29 cellular contexts compared by ENCODE assay signal in the genomic region with DNA sequence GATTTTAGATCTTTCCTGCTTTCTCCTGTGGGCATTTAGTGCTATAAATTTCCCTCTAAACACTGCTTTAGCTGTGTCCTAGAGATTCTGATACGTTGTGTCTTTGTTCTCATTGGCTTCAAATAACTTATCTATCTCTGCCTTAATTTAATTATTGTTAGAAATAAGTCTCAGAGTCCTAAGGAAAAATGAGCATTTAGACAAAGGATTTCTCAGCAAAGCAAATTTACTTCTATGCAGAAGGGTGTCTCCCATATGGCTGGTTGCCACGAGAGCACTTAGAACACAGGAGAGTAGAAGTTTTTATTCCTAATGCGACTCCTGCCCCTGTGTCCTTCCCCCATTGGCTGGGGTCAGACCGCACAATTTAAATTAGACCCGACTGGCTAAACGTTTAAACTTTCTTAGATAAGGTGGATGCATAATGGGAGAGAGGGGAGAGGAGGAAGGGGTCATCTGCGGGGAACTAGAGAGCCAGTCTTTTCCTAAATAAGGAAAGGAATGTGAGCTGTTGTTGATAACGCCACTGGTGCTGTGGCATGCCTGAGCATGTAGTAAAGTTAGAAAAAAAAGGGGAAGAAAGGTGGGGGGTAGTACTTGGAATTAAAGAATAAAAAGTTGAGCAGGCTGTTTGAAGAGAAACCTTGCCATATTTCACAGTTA.
DNase-seq lines count a peak whose midpoint lies in the region; ATAC-seq, FAIRE-seq and TF ChIP-seq lines count a peak whose summit lies in the region.
"Had no signal": no experiment of that assay in that cellular context is flagged by ENCODE, and none has a peak within 500 bp of the region (broad histone marks: within the 10 kb centered on the region; RNA-seq: fewer than 3 reads in every experiment).

No MANE protein-coding gene starts in this region.

- no peak overlapping the region for H3K4me3 Mint-ChIP-seq in activated CD8-positive, alpha-beta memory T cell treated with anti-CD3 and anti-CD28 coated beads, Interleukin-2, amount 10 ng/mL, durations not matched to agents 7 days and 5 days
- H3K4me3 Mint-ChIP-seq in activated CD4-positive, alpha-beta memory T cell treated with anti-CD3 and anti-CD28 coated beads, Interleukin-2, amount 10 ng/mL, durations not matched to agents 7 days and 5 days = no peak overlapping the region
- H3K4me3 Mint-ChIP-seq: activated naive CD4-positive, alpha-beta T cell treated with anti-CD3 and anti-CD28 coated beads for 36 hours; nephron progenitor cell had no signal

- no peaks in the 10 kb centered on the region for H4K20me1 ChIP-seq in H1 (replicated peaks in 1 of 2; ENCODE audit: control insufficient read depth in 1 of 2, insufficient read depth in 2 of 2, low read length in 2 of 2)
- H4K20me1 ChIP-seq: BLaER1 had no signal

- CTCF ChIA-PET in activated CD8-positive, alpha-beta memory T cell treated with anti-CD3 and anti-CD28 coated beads, Interleukin-2, amount 10 ng/mL, durations not matched to agents 7 days and 5 days (lab: Charles Lee) = no interaction called here
- CTCF ChIA-PET in H1 (lab: Charles Lee; ENCODE audit: partially characterized antibody) = interaction anchor here (0.8 to 1.3 kb wide), 3 partner anchors 74 to 668 kb away, joined by 3 to 4 read pairs (median 4); no protein-coding TSS in a partner anchor
- CTCF ChIA-PET in activated CD4-positive, alpha-beta memory T cell treated with anti-CD3 and anti-CD28 coated beads, Interleukin-2, amount 10 ng/mL, durations not matched to agents 7 days and 5 days (lab: Charles Lee) = no interaction called here

- no peak overlapping the region for H2BK15ac ChIP-seq in H1 (ENCODE audit: low read length)

- intact Hi-C loops in sigmoid colon (cut with DNase I) = no loop called here

- H3K4me2 ChIP-seq in H1 (ENCODE audit: insufficient read depth in 1 of 2, low read depth in 2 of 2, low read length in 2 of 2) = no peak overlapping the region
- H3K4me2 ChIP-seq: BLaER1 had no signal

- WGBS in H1 (ENCODE audit: extremely low coverage in 1 of 2, insufficient coverage in 1 of 2, insufficient read length in 1 of 2, insufficient replicate concordance in 2 of 2, low coverage in 1 of 2, low lambda C conversion rate in 2 of 2, missing lambda C conversion rate in 1 of 2), 2 experiments = 62% methylated on average over 8 of the region's 8 CpGs; no CpG with 5 or more reads in 1 of the 2 experiments
- WGBS in sigmoid colon, 2 donors = 67% methylated on average over 8 of the region's 8 CpGs

- H3K27ac Mint-ChIP-seq in activated CD8-positive, alpha-beta memory T cell treated with anti-CD3 and anti-CD28 coated beads, Interleukin-2, amount 10 ng/mL, durations not matched to agents 7 days and 5 days = no peak overlapping the region
- no peak overlapping the region for H3K27ac Mint-ChIP-seq in activated CD4-positive, alpha-beta memory T cell treated with anti-CD3 and anti-CD28 coated beads, Interleukin-2, amount 10 ng/mL, durations not matched to agents 7 days and 5 days
- H3K27ac Mint-ChIP-seq: activated naive CD4-positive, alpha-beta T cell treated with anti-CD3 and anti-CD28 coated beads for 36 hours; nephron progenitor cell had no signal

- 0 out of 2 replicates have a peak overlapping the region, but pooled peaks have one; percentile 6 for H2AFZ ChIP-seq in H1 (ENCODE audit: low read length)

- H2BK12ac ChIP-seq in H1 (ENCODE audit: low read depth, low read length) = no peak overlapping the region

- H3K56ac ChIP-seq in H1 (replicated peaks; ENCODE audit: insufficient read length, low read depth, low read length) = no peak overlapping the region

- peaks cover 1% of the 10 kb centered on the region; the same call in 1 of the 2 replicates for H3K23me2 ChIP-seq in H1 (ENCODE audit: low read depth, low read length)

- H3K23ac ChIP-seq in H1 (ENCODE audit: insufficient read length) = no peak overlapping the region

- H3K27me3 Mint-ChIP-seq in activated CD8-positive, alpha-beta memory T cell treated with anti-CD3 and anti-CD28 coated beads, Interleukin-2, amount 10 ng/mL, durations not matched to agents 7 days and 5 days = peaks cover 57% of the 10 kb centered on the region
- H3K27me3 Mint-ChIP-seq in activated CD4-positive, alpha-beta memory T cell treated with anti-CD3 and anti-CD28 coated beads, Interleukin-2, amount 10 ng/mL, durations not matched to agents 7 days and 5 days = peaks cover 23% of the 10 kb centered on the region

- peak; percentile 8 for DNase-seq in activated CD8-positive, alpha-beta memory T cell treated with anti-CD3 and anti-CD28 coated beads, Interleukin-2, amount 10 ng/mL, durations not matched to agents 7 days and 5 days
- no peak for DNase-seq in activated CD8-positive, alpha-beta memory T cell treated with anti-CD3 and anti-CD28 coated beads, Interleukin-2, amount 50 U/mL, for 4 hours
- peak; percentile 32 for DNase-seq in NT2/D1 (ENCODE audit: low read depth, low spot score)
- DNase-seq in H1 (ENCODE audit: low read depth in 1 of 2, low spot score in 2 of 2) = no peak
- DNase-seq in sigmoid colon = peak; percentile 8
- DNase-seq in activated CD4-positive, alpha-beta memory T cell treated with anti-CD3 and anti-CD28 coated beads, Interleukin-2, amount 10 ng/mL, durations not matched to agents 7 days and 5 days = no peak
- DNase-seq in caudate nucleus (lab: John Stamatoyannopoulos, UW) = no peak
- DNase-seq: activated CD4-positive, alpha-beta T cell treated with anti-CD3 and anti-CD28 coated beads, Interleukin-2, amount 50 U/mL, for 4 hours; activated naive CD4-positive, alpha-beta T cell treated with anti-CD3 and anti-CD28 coated beads for 36 hours; activated T-cell treated with anti-CD3 and anti-CD28 coated beads, Interleukin-2, amount 50 U/mL, for 1 hour; kidney glomerular epithelial cell; MG63; NCI-H187; NCI-H345; nephron progenitor cell; small intestine; stimulated activated CD4-positive, alpha-beta T cell treated with anti-CD3 and anti-CD28 coated beads, Interleukin-4, amount 100 ng/mL, for 24 hours; stomach; WERI-Rb-1 had no signal

- H3K18ac ChIP-seq in H1 (ENCODE audit: extremely low read depth, low read length) = peak overlapping the region; percentile 51; the same call in 1 of the 2 replicates

- H3K4me1 Mint-ChIP-seq in activated CD8-positive, alpha-beta memory T cell treated with anti-CD3 and anti-CD28 coated beads, Interleukin-2, amount 10 ng/mL, durations not matched to agents 7 days and 5 days = peaks cover 4% of the 10 kb centered on the region
- no peaks in the 10 kb centered on the region for H3K4me1 Mint-ChIP-seq in activated CD4-positive, alpha-beta memory T cell treated with anti-CD3 and anti-CD28 coated beads, Interleukin-2, amount 10 ng/mL, durations not matched to agents 7 days and 5 days

- H3K9me3 Mint-ChIP-seq in activated CD8-positive, alpha-beta memory T cell treated with anti-CD3 and anti-CD28 coated beads, Interleukin-2, amount 10 ng/mL, durations not matched to agents 7 days and 5 days (ENCODE audit: low read depth) = peaks cover 7% of the 10 kb centered on the region
- peaks cover 3% of the 10 kb centered on the region for H3K9me3 Mint-ChIP-seq in activated CD4-positive, alpha-beta memory T cell treated with anti-CD3 and anti-CD28 coated beads, Interleukin-2, amount 10 ng/mL, durations not matched to agents 7 days and 5 days

- H3K36me3 ChIP-seq in NT2/D1 (ENCODE audit: insufficient read depth, insufficient read length, low read length) (no peaks in the 10 kb centered on the region), H1 (ENCODE audit: control insufficient read depth in 2 of 4, insufficient read depth in 4 of 4, low read length in 3 of 4) (no peaks in the 10 kb centered on the region), sigmoid colon (no peaks in the 10 kb centered on the region)
- H3K36me3 ChIP-seq: ascending aorta, BLaER1, MG63, prostate gland, stomach, WERI-Rb-1 had no signal

- no peak overlapping the region for H3K4ac ChIP-seq in H1 (replicated peaks; ENCODE audit: insufficient read length, low read depth, low read length)

- no peak for TF ChIP-seq POLR2A in H1 (IDR thresholded peaks at IDR 0.05; ENCODE audit: control extremely low read depth in 1 of 2, low read depth in 2 of 2, low read length in 2 of 2)
- TF ChIP-seq POLR2A in sigmoid colon (IDR thresholded peaks at IDR 0.05) = no peak

- H3K9me3 ChIP-seq in NT2/D1 (ENCODE audit: insufficient read depth, low read length) (peaks cover 32% of the 10 kb centered on the region), H1 (ENCODE audit: insufficient read depth in 2 of 2, low read depth in 1 of 2, low read length in 1 of 2) (peaks cover 0 to 2% of the 10 kb centered on the region in 2 experiments; a peak in 2 of 4 replicates), sigmoid colon (peaks cover 0 to 8% (median 2%) of the 10 kb centered on the region in 4 donors)
- H3K9me3 ChIP-seq: MG63, prostate gland had no signal

- TF ChIP-seq RAD21 in H1 (IDR thresholded peaks at IDR 0.05 in 1 of 2, conservative IDR thresholded peaks at IDR 0.05 in 1 of 2; ENCODE audit: low read depth in 2 of 2, low read length in 2 of 2) = no peak

- POLR2A ChIA-PET in H1 (lab: Charles Lee; ENCODE audit: partially characterized antibody) = interaction anchor here (0.7 to 1.1 kb wide), 2 partner anchors 13 to 18 kb away, joined by 3 read pairs; no protein-coding TSS in a partner anchor
- POLR2A ChIA-PET in activated CD4-positive, alpha-beta memory T cell treated with anti-CD3 and anti-CD28 coated beads, Interleukin-2, amount 10 ng/mL, durations not matched to agents 7 days and 5 days (lab: Charles Lee) = no interaction called here

- no peak for FAIRE-seq in H1 (lab: Jason Lieb, UNC)
- FAIRE-seq: D721Med, endometrium, H54, small intestine, urothelium cell line had no signal

- ATAC-seq in activated CD8-positive, alpha-beta memory T cell treated with anti-CD3 and anti-CD28 coated beads, Interleukin-2, amount 10 ng/mL, durations not matched to agents 7 days and 5 days = no peak
- ATAC-seq in GM21367 (IDR thresholded peaks at IDR 0.05; ENCODE audit: unreplicated experiment) = no peak

- TF ChIP-seq CTCF in H1 (IDR thresholded peaks at IDR 0.05; ENCODE audit: control extremely low read depth in 1 of 3, insufficient read depth in 1 of 3, low read depth in 1 of 3, low read length in 3 of 3) (no peak), sigmoid colon (IDR thresholded peaks at IDR 0.05) (no peak)

- peak overlapping the region; percentile 7 for H4K5ac ChIP-seq in H1 (ENCODE audit: insufficient read length, low read depth, low read length)

- H3K4me3 ChIP-seq in NT2/D1 (ENCODE audit: insufficient read length, low read depth) (no peak overlapping the region), H1 (ENCODE audit: extremely low read depth in 1 of 4, insufficient read depth in 2 of 4, low read depth in 3 of 4, low read length in 4 of 4) (no peak overlapping the region), sigmoid colon (no peak overlapping the region)
- H3K4me3 ChIP-seq: ascending aorta, BLaER1, coronary artery, MG63, prostate gland, stomach had no signal

- peak overlapping the region; percentile 79 for H2BK120ac ChIP-seq in H1 (replicated peaks; ENCODE audit: low read depth, low read length)

- peaks cover 7% of the 10 kb centered on the region for H3K4me1 ChIP-seq in NT2/D1 (ENCODE audit: insufficient read depth, insufficient read length)
- no peaks in the 10 kb centered on the region; a peak in 1 of 7 replicates for H3K4me1 ChIP-seq in H1 (replicated peaks in 1 of 4; ENCODE audit: control insufficient read depth in 3 of 4, insufficient read depth in 4 of 4, low read length in 3 of 4)
- peaks cover 0 to 2% (median 2%) of the 10 kb centered on the region in 4 donors for H3K4me1 ChIP-seq in sigmoid colon
- H3K4me1 ChIP-seq: prostate gland had no signal

- H2BK5ac ChIP-seq in H1 (ENCODE audit: low read depth, low read length) = peak overlapping the region; percentile 98

- TF ChIP-seq EP300 in H1 (IDR thresholded peaks at IDR 0.05; ENCODE audit: borderline replicate concordance in 1 of 2, low read depth in 2 of 2, low read length in 2 of 2) (peak in 1 of 2 experiments; percentile 63; a peak in 1 of 3 replicates), sigmoid colon (IDR thresholded peaks at IDR 0.05) (no peak)

- H3K27me3 ChIP-seq in NT2/D1 (ENCODE audit: insufficient read depth, insufficient read length) (no peaks in the 10 kb centered on the region), H1 (replicated peaks in 1 of 4; ENCODE audit: control insufficient read depth in 3 of 4, extremely low read depth in 1 of 4, insufficient read depth in 3 of 4, low read length in 3 of 4) (no peaks in the 10 kb centered on the region), sigmoid colon (peaks cover 0 to 7% (median 0%) of the 10 kb centered on the region in 3 donors)
- H3K27me3 ChIP-seq: ascending aorta, BLaER1 had no signal

- H3K14ac ChIP-seq in H1 (ENCODE audit: insufficient read length) = no peak overlapping the region

- no peaks in the 10 kb centered on the region for H3K79me1 ChIP-seq in H1 (ENCODE audit: low read depth, low read length)

- H3K27ac ChIP-seq in H1 (ENCODE audit: low read depth, low read length) = peak overlapping the region; percentile 56; the same call in 1 of the 2 replicates
- H3K27ac ChIP-seq in sigmoid colon = no peak overlapping the region
- H3K27ac ChIP-seq in caudate nucleus (ENCODE audit: low read depth, low read length) = no peak overlapping the region
- H3K27ac ChIP-seq: ascending aorta, BLaER1, coronary artery, prostate gland, RWPE1, stomach, WERI-Rb-1 had no signal

- no peak overlapping the region for H2BK20ac ChIP-seq in H1 (ENCODE audit: low read length)

- no peaks in the 10 kb centered on the region for H3K79me2 ChIP-seq in H1 (ENCODE audit: control insufficient read depth in 1 of 2, insufficient read depth in 2 of 2, low read length in 2 of 2)

- H3K36me3 Mint-ChIP-seq in activated CD8-positive, alpha-beta memory T cell treated with anti-CD3 and anti-CD28 coated beads, Interleukin-2, amount 10 ng/mL, durations not matched to agents 7 days and 5 days = no peaks in the 10 kb centered on the region
- H3K36me3 Mint-ChIP-seq in activated CD4-positive, alpha-beta memory T cell treated with anti-CD3 and anti-CD28 coated beads, Interleukin-2, amount 10 ng/mL, durations not matched to agents 7 days and 5 days (ENCODE audit: low read depth) = no peaks in the 10 kb centered on the region

- no peak overlapping the region for H2AK5ac ChIP-seq in H1 (ENCODE audit: low read depth, low read length)

- no peak overlapping the region for H4K8ac ChIP-seq in H1 (ENCODE audit: extremely low read depth, insufficient read depth, low read length)

- H4K91ac ChIP-seq in H1 (replicated peaks; ENCODE audit: insufficient read length, low read length) = no peak overlapping the region

- no peak overlapping the region for H3K9ac ChIP-seq in NT2/D1 (ENCODE audit: insufficient read length, low read depth)
- no peak overlapping the region for H3K9ac ChIP-seq in H1 (replicated peaks in 1 of 4; ENCODE audit: extremely low read depth in 1 of 4, low read depth in 3 of 4, low read length in 3 of 4)
- H3K9ac ChIP-seq: BLaER1 had no signal

Comparison
In these comparisons a context has a peak if more than half of its experiments do, and no peak if none do; other contexts are left out.
1. DNase-seq: peak in activated CD8-positive, alpha-beta memory T cell treated with anti-CD3 and anti-CD28 coated beads, Interleukin-2, amount 10 ng/mL, durations not matched to agents 7 days and 5 days (single experiment), NT2/D1 (single experiment) and sigmoid colon (single experiment); none in activated CD8-positive, alpha-beta memory T cell treated with anti-CD3 and anti-CD28 coated beads, Interleukin-2, amount 50 U/mL, for 4 hours (single experiment), H1 (0 of 2), activated CD4-positive, alpha-beta memory T cell treated with anti-CD3 and anti-CD28 coated beads, Interleukin-2, amount 10 ng/mL, durations not matched to agents 7 days and 5 days (single experiment) and caudate nucleus (0 of 61).